1 cellular context compared by ENCODE assay signal in genomic region chr21:34722684-34723300, GRCh38.
A peak's percentile ranks its signal among the peaks of the same experiment; 100 is the strongest.
TF ChIP-seq lines count a peak whose summit lies in the region.

No MANE protein-coding gene starts in this region.

TF ChIP-seq in K562, 482 proteins besides CTCF, POLR2A, EP300 and RAD21 (continued from another document):
- 0 out of 2 replicates have a peak, but pooled peaks have one; percentile 19 for TF ChIP-seq RREB1 (CRISPR knock-in tag; IDR thresholded peaks at IDR 0.05)
- TF ChIP-seq NFIC (IDR thresholded peaks at IDR 0.05) = no peak
- peak; percentile 48 for TF ChIP-seq CTCFL (IDR thresholded peaks at IDR 0.05; ENCODE audit: borderline replicate concordance, insufficient read depth, low read depth, low read length, poor library complexity, severe bottlenecking)
- TF ChIP-seq CTBP1 (IDR thresholded peaks at IDR 0.05; ENCODE audit: borderline replicate concordance) = peak; percentile 61; the same call in 1 of the 2 replicates
- no peak for TF ChIP-seq ZHX1 (conservative IDR thresholded peaks at IDR 0.05; ENCODE audit: low read length)
- 0 out of 2 replicates have a peak, but pooled peaks have one; percentile 17 for TF ChIP-seq KLF1 (tag; IDR thresholded peaks at IDR 0.05)
- no peak for TF ChIP-seq ZNF592 (IDR thresholded peaks at IDR 0.05)
- TF ChIP-seq ZNF263 (CRISPR knock-in tag; IDR thresholded peaks at IDR 0.05; ENCODE audit: borderline replicate concordance) = no peak
- TF ChIP-seq MBD1 (CRISPR knock-in tag; IDR thresholded peaks at IDR 0.05) = no peak
- no peak for TF ChIP-seq MCM7 (IDR thresholded peaks at IDR 0.05)
- 0 out of 2 replicates have a peak, but pooled peaks have one; percentile 21 for TF ChIP-seq GATAD2A (IDR thresholded peaks at IDR 0.05)
